In genomic region chr2:47898089-47898731, GRCh38 we compare ENCODE assay signal across 10 cellular contexts. TPM values are rescaled to one million over a fixed set of nuclear protein-coding genes. Genes with fewer than 3 reads are reported as not detected.
A peak's percentile ranks its signal among the peaks of the same experiment; 100 is the strongest.
DNase-seq lines count a peak whose midpoint lies in the region; ATAC-seq and TF ChIP-seq lines count a peak whose summit lies in the region.
"Had no signal": no experiment of that assay in that cellular context is flagged by ENCODE, and none has a peak within 500 bp of the region (broad histone marks: within the 10 kb centered on the region; RNA-seq: fewer than 3 reads in every experiment).

No MANE protein-coding gene starts in this region.

- H3K9me3 Mint-ChIP-seq in brain, result no peaks in the 10 kb centered on the region

- no peaks in the 10 kb centered on the region for H3K9me3 ChIP-seq in A673 (ENCODE audit: low read depth, low read length, poor library complexity, severe bottlenecking)

- H3K27me3 ChIP-seq in A673 (replicated peaks; ENCODE audit: insufficient read depth, low read depth, low read length, poor library complexity), result no peaks in the 10 kb centered on the region

- H3K27me3 Mint-ChIP-seq in brain, result no peaks in the 10 kb centered on the region

- CTCF ChIA-PET in A673 (lab: Charles Lee), result interaction anchor here (1.0 kb wide), 1 partner anchor 8 kb away, joined by 3 read pairs; the partner anchor contains the start of gene FBXO11

- peak overlapping the region in 4 of 5 experiments; percentile 11 to 58 (median 55) for H3K27ac Mint-ChIP-seq in brain

- peaks cover 86% of the 10 kb centered on the region for H3K4me1 Mint-ChIP-seq in brain

- H3K36me3 ChIP-seq in A673 (ENCODE audit: insufficient read depth, low read length, poor library complexity, severe bottlenecking), result no peaks in the 10 kb centered on the region

- intact Hi-C loops in A673 (cut with micrococcal nuclease; ENCODE audit: unreplicated experiment), result no loop called here
- intact Hi-C loops in posterior vena cava (cut with DNase I), result no loop called here

- no peak overlapping the region for H3K4me3 ChIP-seq in A673 (ENCODE audit: low read depth, low read length, poor library complexity, severe bottlenecking)

- DNase-seq in A673 (ENCODE audit: low spot score) (no peak), 8988T (no peak), posterior vena cava (ENCODE audit: low spot score) (no peak), NCI-H774 (lab: John Stamatoyannopoulos, UW) (no peak)
- no peak for DNase-seq in activated naive CD4-positive, alpha-beta T cell treated with Interleukin-2 at 50 U/mL for 16 hours
- DNase-seq: COR-L47 had no signal

- H3K27ac ChIP-seq in A673 (ENCODE audit: low read depth, low read length, poor library complexity, severe bottlenecking), result peak overlapping the region; percentile 33

- H3K4me1 ChIP-seq in A673 (ENCODE audit: insufficient read depth, low read length, poor library complexity, severe bottlenecking), result peaks cover 49% of the 10 kb centered on the region

- H3K36me3 Mint-ChIP-seq in brain, result peaks cover 49% of the 10 kb centered on the region

- BruUV-seq in A673 (replicated peaks; lab: Mats Ljungman, UMichigan), result no TSS peak

- peak overlapping the region in 4 of 5 experiments; percentile 55 to 65 (median 60) for H3K4me3 Mint-ChIP-seq in brain

- ATAC-seq in GM18868 (IDR thresholded peaks at IDR 0.05; ENCODE audit: unreplicated experiment), result peak; percentile 76
- ATAC-seq in HG03342 (IDR thresholded peaks at IDR 0.05; ENCODE audit: unreplicated experiment), result peak; percentile 58
- ATAC-seq: Right ventricle myocardium inferior had no signal

- TF ChIP-seq CTCF in A673 (conservative IDR thresholded peaks at IDR 0.05; ENCODE audit: low read depth, low read length), result no peak
- no peak for TF ChIP-seq CTCF in brain (conservative IDR thresholded peaks at IDR 0.05)

- POLR2A ChIA-PET in A673 (lab: Charles Lee; ENCODE audit: low non-redundant PET), result no interaction called here

RNA-seq across cellular contexts. Expression of gene FBXO11, which starts 8.1 kb away (rescaled TPM):
- total RNA-seq in A673 (2021), result 73.9 and 84.0 TPM in 2 replicates
- 30.1 TPM for polyA plus RNA-seq in brain (ENCODE audit: insufficient read depth, low read depth, low replicate concordance)
- total RNA-seq in posterior vena cava, result 10 to 100 TPM; 61.2 to 64.6 TPM
